Comparison of ENCODE assay signal across 1 cellular context in genomic region chr16:29653436-29653835, GRCh38.
TF ChIP-seq lines count a peak whose summit lies in the region.

No MANE protein-coding gene starts in this region.

TF ChIP-seq in K562, 482 proteins besides CTCF, POLR2A, EP300 and RAD21:
- TF ChIP-seq TCFL5 (CRISPR knock-in tag; conservative IDR thresholded peaks at IDR 0.05), result no peak
- TF ChIP-seq, protein P1, sequence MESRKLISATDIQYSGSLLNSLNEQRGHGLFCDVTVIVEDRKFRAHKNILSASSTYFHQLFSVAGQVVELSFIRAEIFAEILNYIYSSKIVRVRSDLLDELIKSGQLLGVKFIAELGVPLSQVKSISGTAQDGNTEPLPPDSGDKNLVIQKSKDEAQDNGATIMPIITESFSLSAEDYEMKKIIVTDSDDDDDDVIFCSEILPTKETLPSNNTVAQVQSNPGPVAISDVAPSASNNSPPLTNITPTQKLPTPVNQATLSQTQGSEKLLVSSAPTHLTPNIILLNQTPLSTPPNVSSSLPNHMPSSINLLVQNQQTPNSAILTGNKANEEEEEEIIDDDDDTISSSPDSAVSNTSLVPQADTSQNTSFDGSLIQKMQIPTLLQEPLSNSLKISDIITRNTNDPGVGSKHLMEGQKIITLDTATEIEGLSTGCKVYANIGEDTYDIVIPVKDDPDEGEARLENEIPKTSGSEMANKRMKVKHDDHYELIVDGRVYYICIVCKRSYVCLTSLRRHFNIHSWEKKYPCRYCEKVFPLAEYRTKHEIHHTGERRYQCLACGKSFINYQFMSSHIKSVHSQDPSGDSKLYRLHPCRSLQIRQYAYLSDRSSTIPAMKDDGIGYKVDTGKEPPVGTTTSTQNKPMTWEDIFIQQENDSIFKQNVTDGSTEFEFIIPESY (CRISPR knock-in tag; IDR thresholded peaks at IDR 0.05), result 0 out of 2 replicates have a peak, but pooled peaks have one; percentile 16
